ENCODE assay signal across 16 cellular contexts in genomic region chr15:28942046-28942445, GRCh38. TPM values are rescaled to one million over a fixed set of nuclear protein-coding genes. Genes with fewer than 3 reads are reported as not detected.
DNase-seq lines count a peak whose midpoint lies in the region; ATAC-seq and TF ChIP-seq lines count a peak whose summit lies in the region.
"Had no signal": no experiment of that assay in that cellular context is flagged by ENCODE, and none has a peak within 500 bp of the region (broad histone marks: within the 10 kb centered on the region; RNA-seq: fewer than 3 reads in every experiment).

No MANE protein-coding gene starts in this region.

- peak; percentile 23 for DNase-seq in stimulated activated CD4-positive, alpha-beta T cell treated with anti-CD3 and anti-CD28 coated beads, Interleukin-12 subunit alpha, Interleukin-12 subunit beta, amount 100 ng/mL, for 4 hours
- DNase-seq in stimulated activated CD4-positive, alpha-beta T cell treated with anti-CD3 and anti-CD28 coated beads, Interleukin-1b, Interleukin-23, amount 100 ng/mL, for 48 hours = no peak
- peak; percentile 64 for DNase-seq in activated effector memory CD4-positive, alpha-beta T cell treated with anti-CD3 and anti-CD28 coated beads, Interleukin-2, amount 50 U/mL, for 16 hours
- DNase-seq in natural killer cell (peak; percentile 55), aorta (peak; percentile 12 to 44), HPDE6-E6E7 (ENCODE audit: extremely low spot score) (no peak)
- DNase-seq: heart left ventricle, left cardiac atrium, MM.1S had no signal

- H3K36me3 ChIP-seq in aorta (ENCODE audit: control insufficient read depth in 1 of 2, insufficient read depth in 2 of 2, low read length in 1 of 2) = no peaks in the 10 kb centered on the region
- H3K36me3 ChIP-seq: heart left ventricle, right atrium auricular region, SJSA1, thoracic aorta had no signal

- intact Hi-C loops in natural killer cell (cut with micrococcal nuclease) = no loop called here
- intact Hi-C loops in aorta (cut with DNase I) = no loop called here

- 87 to 90% methylated on average over 10 of the region's 10 CpGs for WGBS in aorta, 2 donors

- peak overlapping the region; percentile 87 for H3K4me3 Mint-ChIP-seq in natural killer cell

- no peaks in the 10 kb centered on the region for H3K27me3 ChIP-seq in aorta (ENCODE audit: control insufficient read depth in 1 of 2, insufficient read depth in 2 of 2, low read length in 1 of 2)
- H3K27me3 ChIP-seq: heart left ventricle, right atrium auricular region, SJSA1 had no signal

- no peaks in the 10 kb centered on the region for H3K4me1 ChIP-seq in aorta (ENCODE audit: control insufficient read depth in 1 of 2, insufficient read depth in 2 of 2, low read length in 2 of 2)
- H3K4me1 ChIP-seq: heart left ventricle, right atrium auricular region, SJSA1 had no signal

- H3K27ac Mint-ChIP-seq in natural killer cell = peak overlapping the region; percentile 89 to 97
- H3K27ac Mint-ChIP-seq: activated T-helper 2 cell treated with anti-CD3 and anti-CD28 coated beads, Interferon-gamma antibody, Interleukin-2, Interleukin-4, amounts not matched to agents 10 μg/mL and 5 μg/mL and 100 μg/mL, durations not matched to agents 14 hours and 24 hours and 36 hours had no signal

- ATAC-seq in natural killer cell (peak; percentile 73 to 83 (median 80)), aorta (ENCODE audit: low FRiP score) (no peak), HG03439 (IDR thresholded peaks at IDR 0.05; ENCODE audit: unreplicated experiment) (no peak), HG02973 (IDR thresholded peaks at IDR 0.05; ENCODE audit: unreplicated experiment) (no peak)
- ATAC-seq: heart left ventricle, left cardiac atrium had no signal

- H3K27me3 Mint-ChIP-seq in natural killer cell (ENCODE audit: low read depth in 2 of 2) = no peaks in the 10 kb centered on the region

- no peaks in the 10 kb centered on the region for H3K36me3 Mint-ChIP-seq in natural killer cell

- TF ChIP-seq CTCF in natural killer cell (IDR thresholded peaks at IDR 0.05) = no peak

- H3K4me1 Mint-ChIP-seq in natural killer cell = peaks cover 87 to 94% of the 10 kb centered on the region in 2 donors

- no peaks in the 10 kb centered on the region for H3K9me3 ChIP-seq in aorta (ENCODE audit: control insufficient read depth, low read length)
- H3K9me3 ChIP-seq: right atrium auricular region, SJSA1, thoracic aorta had no signal

- no peaks in the 10 kb centered on the region for H3K9me3 Mint-ChIP-seq in natural killer cell

- no peak overlapping the region for H3K4me3 ChIP-seq in aorta (ENCODE audit: low read length in 2 of 2)
- H3K4me3 ChIP-seq: heart left ventricle, right atrium auricular region, SJSA1, thoracic aorta had no signal

- no peak overlapping the region for H3K27ac ChIP-seq in aorta (ENCODE audit: low read depth in 1 of 2, low read length in 2 of 2)
- H3K27ac ChIP-seq: heart left ventricle, right atrium auricular region, SJSA1, thoracic aorta had no signal

RNA-seq across cellular contexts. Expression of gene APBA2, which starts 56.3 kb away (rescaled TPM):
- 100 to 1,000 TPM in 1 of 3 donors, 10 to 100 TPM in 2; 96.4 to 119 (median 97.9) TPM for total RNA-seq in natural killer cell
- total RNA-seq in aorta = 1 to 10 TPM; 2.0 to 2.1 TPM
- polyA plus RNA-seq in aorta = 1 to 10 TPM in 1 of 2 donors, under 1 TPM in 1; 0.41 to 1.8 TPM
- total RNA-seq: myocyte had no signal

Comparison
In these comparisons a context has a peak if more than half of its experiments do, and no peak if none do; other contexts are left out.
1. DNase-seq: peak in stimulated activated CD4-positive, alpha-beta T cell treated with anti-CD3 and anti-CD28 coated beads, Interleukin-12 subunit alpha, Interleukin-12 subunit beta, amount 100 ng/mL, for 4 hours (single experiment), activated effector memory CD4-positive, alpha-beta T cell treated with anti-CD3 and anti-CD28 coated beads, Interleukin-2, amount 50 U/mL, for 16 hours (single experiment), natural killer cell (single experiment) and aorta (2 of 2); none in stimulated activated CD4-positive, alpha-beta T cell treated with anti-CD3 and anti-CD28 coated beads, Interleukin-1b, Interleukin-23, amount 100 ng/mL, for 48 hours (single experiment) and HPDE6-E6E7 (single experiment).
2. ATAC-seq: peak in natural killer cell (3 of 3); none in aorta (single experiment), HG03439 (single experiment) and HG02973 (single experiment).
3. RNA of gene APBA2, which starts 56.3 kb away (total RNA-seq): 96.4 to 119 TPM in natural killer cell; 2.0 to 2.1 TPM in aorta; every median in the first group is over 10 times any median in the second.